In the genomic region with DNA sequence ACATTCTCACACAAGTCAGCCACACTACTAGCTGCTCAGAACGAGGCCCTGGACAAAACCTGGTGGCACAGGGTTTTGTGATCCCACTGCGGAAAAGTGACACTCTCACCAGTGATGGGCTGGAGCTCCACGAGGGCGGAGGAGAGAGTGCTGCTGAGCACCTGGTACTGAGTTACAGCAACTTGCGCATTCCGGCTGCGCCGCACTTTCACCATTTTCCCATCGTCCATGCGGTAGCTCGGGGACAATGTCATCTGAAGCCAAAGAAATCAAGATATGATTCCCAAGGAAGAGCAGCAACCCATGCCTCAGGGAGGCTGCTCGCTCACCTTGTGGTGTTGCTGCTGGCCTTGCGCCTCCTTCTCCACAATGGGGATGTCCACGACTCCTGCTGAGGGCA, we compare ENCODE assay signal across 17 cellular contexts.
"Had no signal": no experiment of that assay in that cellular context is flagged by ENCODE, and none has a peak within 500 bp of the region (broad histone marks: within the 10 kb centered on the region; RNA-seq: fewer than 3 reads in every experiment).

No MANE protein-coding gene starts in this region.

- DNase-seq: dermis blood vessel endothelial cell; dorsolateral prefrontal cortex; effector CD4-positive, alpha-beta T cell; effector memory CD4-positive, alpha-beta T cell; foreskin keratinocyte; glutamatergic neuron; head of caudate nucleus; heart right ventricle; hippocampal formation; left cardiac atrium; left lung; left ventricle myocardium superior; lower lobe of right lung; mesenchymal stem cell; midbrain had no signal

- ATAC-seq: foreskin keratinocyte, heart right ventricle, left cardiac atrium, left lung, left ventricle myocardium superior, lower lobe of right lung had no signal

- H3K4me1 ChIP-seq: foreskin keratinocyte, lower lobe of right lung had no signal

- H3K4me3 ChIP-seq: coronary artery, dorsolateral prefrontal cortex, esophagus muscularis mucosa, heart right ventricle, left lung, lower lobe of right lung had no signal

- H3K9me3 ChIP-seq: esophagus muscularis mucosa, heart right ventricle, left lung, lower lobe of right lung had no signal

- H3K27me3 ChIP-seq: dorsolateral prefrontal cortex, esophagus muscularis mucosa, foreskin keratinocyte, heart right ventricle, left lung had no signal

- H3K27ac ChIP-seq: coronary artery, dorsolateral prefrontal cortex, esophagus muscularis mucosa, foreskin keratinocyte, left lung, lower lobe of right lung had no signal
